8 cellular contexts compared by ENCODE assay signal in genomic region chr14:73786942-73787759, GRCh38.
A peak's percentile ranks its signal among the peaks of the same experiment; 100 is the strongest.
DNase-seq lines count a peak whose midpoint lies in the region; ATAC-seq, FAIRE-seq and TF ChIP-seq lines count a peak whose summit lies in the region.

No MANE protein-coding gene starts in this region.

- no peaks in the 10 kb centered on the region for H3K9me3 Mint-ChIP-seq in Calu3 (ENCODE audit: low read depth, unreplicated experiment)

- H2BK120ac ChIP-seq in neuronal stem cell (ENCODE audit: low read depth, low read length): peak overlapping the region; percentile 32

- H3K4me1 Mint-ChIP-seq in Calu3 (ENCODE audit: low read depth, unreplicated experiment): peaks cover 27% of the 10 kb centered on the region

- H3K79me1 ChIP-seq in neuronal stem cell (ENCODE audit: low read depth, low read length): no peaks in the 10 kb centered on the region

- no peak overlapping the region for H2BK12ac ChIP-seq in neuronal stem cell (ENCODE audit: low read length)

- H3K27ac ChIP-seq in gastroesophageal sphincter (peak overlapping the region; percentile 96 to 100 (median 99)), neuronal stem cell (replicated peaks; ENCODE audit: low read length) (no peak overlapping the region)

- H3K4me3 ChIP-seq in NT2/D1 (ENCODE audit: insufficient read length, low read depth) (peak overlapping the region; percentile 47), gastroesophageal sphincter (peak overlapping the region; percentile 93 to 94), neuronal stem cell (ENCODE audit: low read length in 2 of 2) (peak overlapping the region; percentile 65 to 89)

- H2AFZ ChIP-seq in neuronal stem cell (ENCODE audit: low read length): peak overlapping the region; percentile 92

- no TSS peak for BruUV-seq in Calu3 (replicated peaks; lab: Mats Ljungman, UMichigan)

- no peaks in the 10 kb centered on the region for H3K36me3 ChIP-seq in NT2/D1 (ENCODE audit: insufficient read depth, insufficient read length, low read length)
- no peaks in the 10 kb centered on the region for H3K36me3 ChIP-seq in gastroesophageal sphincter
- H3K36me3 ChIP-seq in neuronal stem cell (replicated peaks in 1 of 2; ENCODE audit: control insufficient read depth in 2 of 2, insufficient read depth in 2 of 2, low read length in 2 of 2): no peaks in the 10 kb centered on the region

- peak; percentile 71 to 92 for TF ChIP-seq POLR2A in gastroesophageal sphincter (IDR thresholded peaks at IDR 0.05)

- H2BK15ac ChIP-seq in neuronal stem cell (ENCODE audit: low read length): peak overlapping the region; percentile 42

- H3K9ac ChIP-seq in NT2/D1 (ENCODE audit: insufficient read length, low read depth) (peak overlapping the region; percentile 57), neuronal stem cell (ENCODE audit: low read depth, low read length, poor library complexity) (peak overlapping the region; percentile 91)

- H3K23ac ChIP-seq in neuronal stem cell (ENCODE audit: low read depth, low read length, poor library complexity): peak overlapping the region; percentile 56

- no peak for FAIRE-seq in urothelium cell line (lab: Jason Lieb, UNC)

- no peak overlapping the region for H3K14ac ChIP-seq in neuronal stem cell (ENCODE audit: low read length)

- no peaks in the 10 kb centered on the region for H3K27me3 Mint-ChIP-seq in Calu3 (ENCODE audit: unreplicated experiment)

- CTCF ChIA-PET in Calu3 (lab: Charles Lee): interaction anchor here (1.0 to 1.7 kb wide), 4 partner anchors 27 to 46 kb away, joined by 3 to 9 read pairs (median 6); a partner anchor contains a TSS

- H2BK5ac ChIP-seq in neuronal stem cell (ENCODE audit: low read length): no peak overlapping the region

- TF ChIP-seq CTCF in Calu3 (IDR thresholded peaks at IDR 0.05; ENCODE audit: unreplicated experiment) (no peak), gastroesophageal sphincter (IDR thresholded peaks at IDR 0.05) (no peak)

- H3K9me3 ChIP-seq in NT2/D1 (ENCODE audit: insufficient read depth, low read length) (no peaks in the 10 kb centered on the region), gastroesophageal sphincter (no peaks in the 10 kb centered on the region), neuronal stem cell (replicated peaks in 1 of 2; ENCODE audit: control insufficient read depth in 2 of 2, insufficient read depth in 1 of 2, low read depth in 1 of 2, low read length in 2 of 2) (no peaks in the 10 kb centered on the region)

- peak overlapping the region; percentile 15 for H4K91ac ChIP-seq in neuronal stem cell (ENCODE audit: low read depth, low read length, poor library complexity)

- H3K27me3 ChIP-seq in NT2/D1 (ENCODE audit: insufficient read depth, insufficient read length) (peaks cover 74% of the 10 kb centered on the region), gastroesophageal sphincter (no peaks in the 10 kb centered on the region), neuronal stem cell (ENCODE audit: control insufficient read depth in 3 of 3, insufficient read depth in 3 of 3, low read depth in 1 of 3, low read length in 3 of 3) (peaks cover 0 to 25% (median 0%) of the 10 kb centered on the region in 3 experiments)

- no peak overlapping the region for H2AK5ac ChIP-seq in neuronal stem cell (ENCODE audit: low read depth, low read length)

- no peak overlapping the region for H4K8ac ChIP-seq in neuronal stem cell (ENCODE audit: low read depth, low read length)

- TF ChIP-seq EP300 in gastroesophageal sphincter (IDR thresholded peaks at IDR 0.05): no peak

- peak overlapping the region; percentile 92 for H3K18ac ChIP-seq in neuronal stem cell (ENCODE audit: low read length)

- H3K4ac ChIP-seq in neuronal stem cell (ENCODE audit: low read length): no peak overlapping the region

- peak; percentile 33 for ATAC-seq in GM21723 (IDR thresholded peaks at IDR 0.05; ENCODE audit: unreplicated experiment)
- ATAC-seq in gastroesophageal sphincter: peak; percentile 50

- H3K36me3 Mint-ChIP-seq in Calu3 (ENCODE audit: insufficient read depth, unreplicated experiment): peaks cover 28% of the 10 kb centered on the region

- peaks cover 6% of the 10 kb centered on the region for H3K4me1 ChIP-seq in NT2/D1 (ENCODE audit: insufficient read depth, insufficient read length)
- H3K4me1 ChIP-seq in gastroesophageal sphincter: peaks cover 36 to 89% (median 55%) of the 10 kb centered on the region in 3 donors
- peaks cover 39 to 43% of the 10 kb centered on the region in 2 donors for H3K4me1 ChIP-seq in neuronal stem cell (ENCODE audit: control insufficient read depth in 2 of 2, insufficient read depth in 1 of 2, low read depth in 1 of 2, low read length in 2 of 2)

- H3K27ac Mint-ChIP-seq in Calu3 (ENCODE audit: unreplicated experiment): peak overlapping the region; percentile 75

- peak; percentile 45 for DNase-seq in Calu3
- DNase-seq in NT2/D1 (ENCODE audit: low read depth, low spot score): no peak
- peak; percentile 86 for DNase-seq in activated effector memory CD4-positive, alpha-beta T cell treated with anti-CD3 and anti-CD28 coated beads, Interleukin-2, amount 50 U/mL, for 16 hours
- no peak for DNase-seq in neuronal stem cell (ENCODE audit: low spot score)
- DNase-seq in urothelium cell line (ENCODE audit: low spot score): peak; percentile 84
- DNase-seq in KG1 (lab: John Stamatoyannopoulos, UW): no peak

- intact Hi-C loops in Calu3 (cut with micrococcal nuclease; ENCODE audit: unreplicated experiment): loop anchor here (2.0 to 5.0 kb wide), 2 partner anchors 32 to 40 kb away; no protein-coding TSS in a partner anchor

- WGBS in gastroesophageal sphincter (ENCODE audit: low coverage in 1 of 2), 2 donors: 0% methylated on average over 4 to 5 of the region's 87 CpGs
- no CpG with 5 or more reads among the region's 87 CpGs for WGBS in neuronal stem cell (ENCODE audit: extremely low coverage in 2 of 2, insufficient read length in 2 of 2, insufficient replicate concordance in 1 of 2), 2 donors

- H3K4me2 ChIP-seq in neuronal stem cell (ENCODE audit: insufficient read depth, low read length, poor library complexity, severe bottlenecking): peak overlapping the region; percentile 69

- H3K4me3 Mint-ChIP-seq in Calu3 (ENCODE audit: low read depth, unreplicated experiment): peak overlapping the region; percentile 76

Comparison
In these comparisons a context has a peak if more than half of its experiments do, and no peak if none do; other contexts are left out.
1. DNase-seq: peak in Calu3 (single experiment), activated effector memory CD4-positive, alpha-beta T cell treated with anti-CD3 and anti-CD28 coated beads, Interleukin-2, amount 50 U/mL, for 16 hours (single experiment) and urothelium cell line (single experiment); none in NT2/D1 (single experiment), neuronal stem cell (single experiment) and KG1 (single experiment).
2. Peak in every context shown above with its lines, with median percentiles within 50 percentile points of each other: H3K4me3 ChIP-seq.